ENCODE assay signal across 8 cellular contexts in the genomic region with DNA sequence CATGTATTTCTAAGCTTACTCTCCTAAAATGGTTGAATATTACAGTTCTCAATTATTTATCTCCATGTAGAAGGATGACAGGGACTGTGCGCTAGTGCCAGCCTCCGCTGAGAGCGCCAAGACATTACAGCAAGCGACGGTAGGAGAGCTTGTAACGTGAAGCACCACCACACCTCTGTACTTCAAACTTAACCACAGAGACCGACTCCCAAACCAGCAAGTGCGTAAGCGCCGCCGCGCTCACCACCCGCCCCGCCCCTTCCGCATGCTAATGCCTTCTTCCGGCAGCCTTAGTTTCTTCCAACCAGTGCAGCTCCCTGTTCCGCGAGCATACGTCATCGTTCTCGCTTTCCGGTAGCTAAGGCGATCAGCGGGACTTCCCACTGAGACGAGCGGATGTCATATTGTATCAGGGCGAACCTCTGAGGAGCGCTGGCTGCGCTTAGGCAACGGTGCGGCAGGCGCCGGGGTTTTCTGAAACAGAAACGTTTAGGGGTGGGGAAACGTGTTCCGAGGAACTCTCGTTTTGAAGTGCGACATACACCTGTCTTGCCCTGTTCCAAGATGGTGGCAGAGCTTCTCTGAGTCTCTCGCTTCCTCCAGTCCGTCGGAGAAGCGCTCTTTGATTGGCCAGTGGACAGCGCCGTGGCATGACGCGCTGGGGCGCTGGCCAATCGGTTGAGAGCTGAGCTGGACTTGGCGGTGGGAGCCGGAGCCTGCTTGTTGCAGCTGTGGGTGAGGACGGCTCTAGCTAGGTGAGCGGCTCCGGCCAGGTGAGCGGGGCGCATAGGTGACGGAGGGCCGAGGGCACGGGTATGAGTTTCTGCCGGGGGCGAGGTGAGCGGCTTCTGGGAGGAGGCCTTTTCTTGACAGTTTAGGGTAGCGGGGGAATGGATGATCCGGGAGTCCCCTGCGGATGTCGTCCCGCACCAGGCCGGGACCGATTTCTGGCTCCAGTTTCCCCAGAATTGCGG. TPM values are rescaled to one million over a fixed set of nuclear protein-coding genes. Genes with fewer than 3 reads are reported as not detected.
DNase-seq lines count a peak whose midpoint lies in the region; ATAC-seq and TF ChIP-seq lines count a peak whose summit lies in the region.

A gene (plus strand): TSS at position 723 of the 974 bp plus-strand sequence. CDS start 2,896 bp downstream, outside the sequence.

- ATAC-seq in HG02623 (IDR thresholded peaks at IDR 0.05; ENCODE audit: unreplicated experiment) = peak; percentile 94

- peaks cover 7% of the 10 kb centered on the region for H3K36me3 Mint-ChIP-seq in activated naive CD8-positive, alpha-beta T cell

- H3K27ac Mint-ChIP-seq in activated naive CD8-positive, alpha-beta T cell = peak within 1 kb of the TSS; percentile 100

- peak within 1 kb of the TSS; percentile 88 for H3K27ac ChIP-seq in temporal lobe (ENCODE audit: low read depth, low read length)

- TF ChIP-seq CTCF in GM10248 (IDR thresholded peaks at IDR 0.05; ENCODE audit: control extremely low read depth, extremely low read depth, low read depth, missing control alignments) = no peak

- no peaks in the 10 kb centered on the region for H3K27me3 Mint-ChIP-seq in activated naive CD8-positive, alpha-beta T cell

- DNase-seq in GM10248 (ENCODE audit: extremely low spot score) (peak; percentile 95), NCI-H1105 (lab: John Stamatoyannopoulos, UW) (peak; percentile 97), SKM-1 treated with dmso at 0.1 percent for 144 hours (lab: John Stamatoyannopoulos, UW; ENCODE audit: unreplicated experiment) (peak; percentile 74), glomerular endothelial cell (ENCODE audit: extremely low read depth, low read depth, low spot score) (peak; percentile 88), occipital lobe (lab: John Stamatoyannopoulos, UW) (peak; percentile 97)

- CTCF ChIA-PET in GM10248 (lab: Yijun Ruan, JAX) = interaction anchor here (1.1 to 5.4 kb wide), 6 partner anchors 10 to 94 kb away, joined by 3 to 35 read pairs (median 4); a partner anchor contains a TSS

- peak within 1 kb of the TSS; percentile 100 for H3K4me3 Mint-ChIP-seq in activated naive CD8-positive, alpha-beta T cell

- POLR2A ChIA-PET in GM10248 (lab: Yijun Ruan, JAX) = interaction anchor here (0.7 to 2.2 kb wide), 7 partner anchors 8 to 825 kb away, joined by 3 to 18 read pairs (median 5); a partner anchor contains a TSS

- peaks cover 41% of the 10 kb centered on the region for H3K4me1 Mint-ChIP-seq in activated naive CD8-positive, alpha-beta T cell (ENCODE audit: low read depth)

- no peaks in the 10 kb centered on the region for H3K9me3 Mint-ChIP-seq in activated naive CD8-positive, alpha-beta T cell (ENCODE audit: low read depth)

RNA-seq across cellular contexts. Expression of the gene that starts here (rescaled TPM):
- total RNA-seq in glomerular endothelial cell (31.3 and 41.4 TPM in 2 replicates), occipital lobe (56.3 TPM), temporal lobe (53.8 TPM)

Comparison
In these comparisons a context has a peak if more than half of its experiments do, and no peak if none do; other contexts are left out.
1. Peak in every context shown above with its lines: DNase-seq, ATAC-seq and H3K27ac ChIP-seq.